Comparison of ENCODE assay signal across 13 cellular contexts in genomic region chr5:113123563-113123962, GRCh38.
DNase-seq lines count a peak whose midpoint lies in the region; ATAC-seq and TF ChIP-seq lines count a peak whose summit lies in the region.
"Had no signal": no experiment of that assay in that cellular context is flagged by ENCODE, and none has a peak within 500 bp of the region (broad histone marks: within the 10 kb centered on the region; RNA-seq: fewer than 3 reads in every experiment).

No MANE protein-coding gene starts in this region.

- no peaks in the 10 kb centered on the region for H3K27me3 Mint-ChIP-seq in mesothelial cell of epicardium (ENCODE audit: low read depth)
- peaks cover 16% of the 10 kb centered on the region in 2 donors for H3K27me3 Mint-ChIP-seq in stimulated activated naive B cell treated with anti-CD40 and anti-IgM and Interleukin-4, amounts not matched to agents 10 μg/mL and 1 μg/mL and 100 μg/mL, for 72 hours
- H3K27me3 Mint-ChIP-seq: activated naive CD8-positive, alpha-beta T cell had no signal

- H3K27ac Mint-ChIP-seq in mesothelial cell of epicardium, result peak overlapping the region; percentile 20
- no peak overlapping the region for H3K27ac Mint-ChIP-seq in stimulated activated naive B cell treated with anti-CD40 and anti-IgM and Interleukin-4, amounts not matched to agents 10 μg/mL and 1 μg/mL and 100 μg/mL, for 72 hours
- H3K27ac Mint-ChIP-seq: activated naive CD8-positive, alpha-beta T cell; naive B cell had no signal

- peaks cover 34% of the 10 kb centered on the region for H3K4me1 Mint-ChIP-seq in mesothelial cell of epicardium
- no peaks in the 10 kb centered on the region for H3K4me1 Mint-ChIP-seq in stimulated activated naive B cell treated with anti-CD40 and anti-IgM and Interleukin-4, amounts not matched to agents 10 μg/mL and 1 μg/mL and 100 μg/mL, for 72 hours
- H3K4me1 Mint-ChIP-seq: naive B cell had no signal

- ATAC-seq in stimulated activated naive B cell treated with anti-CD40 and anti-IgM and Interleukin-4, amounts not matched to agents 10 μg/mL and 1 μg/mL and 100 μg/mL, for 72 hours (replicated peaks), result no peak
- ATAC-seq: upper lobe of right lung had no signal

- H3K36me3 Mint-ChIP-seq in mesothelial cell of epicardium, result peaks cover 6% of the 10 kb centered on the region
- H3K36me3 Mint-ChIP-seq in stimulated activated naive B cell treated with anti-CD40 and anti-IgM and Interleukin-4, amounts not matched to agents 10 μg/mL and 1 μg/mL and 100 μg/mL, for 72 hours, result no peaks in the 10 kb centered on the region
- H3K36me3 Mint-ChIP-seq: naive B cell had no signal

- TF ChIP-seq CTCF in LNCaP clone FGC (IDR thresholded peaks at IDR 0.05; ENCODE audit: control insufficient read depth, extremely low read depth, insufficient read depth), result peak; percentile 25; the same call in 1 of the 2 replicates
- TF ChIP-seq CTCF in cardiac fibroblast (IDR thresholded peaks at IDR 0.05; ENCODE audit: low read depth, low read length), result peak; percentile 5
- TF ChIP-seq CTCF in mesothelial cell of epicardium (IDR thresholded peaks at IDR 0.05; ENCODE audit: unreplicated experiment), result no peak
- TF ChIP-seq CTCF in GM10266 (IDR thresholded peaks at IDR 0.05; ENCODE audit: control insufficient read depth, insufficient read depth, low read depth, missing control alignments), result no peak

- DNase-seq in DMS53 (lab: John Stamatoyannopoulos, UW), result peak; percentile 28
- no peak for DNase-seq in DMS53 treated with DMSO at 0.1 percent for 48 hours (lab: John Stamatoyannopoulos, UW; ENCODE audit: unreplicated experiment)
- DNase-seq in LNCaP clone FGC (ENCODE audit: low read depth), result no peak
- DNase-seq in cardiac fibroblast (ENCODE audit: low read depth in 2 of 2), result peak in 1 of 2 donors; percentile 6
- no peak for DNase-seq in mesothelial cell of epicardium (ENCODE audit: low spot score in 2 of 2, unreplicated experiment in 2 of 2)
- DNase-seq in GM10266 (ENCODE audit: extremely low spot score), result no peak
- no peak for DNase-seq in stimulated activated naive B cell treated with anti-CD40 and anti-IgM and Interleukin-4, amounts not matched to agents 10 μg/mL and 1 μg/mL and 100 μg/mL, for 72 hours
- DNase-seq in NCI-H1105 treated with DMSO at 0.1 percent for 48 hours (lab: John Stamatoyannopoulos, UW), result no peak
- DNase-seq: activated CD4-positive, CD25-positive, alpha-beta regulatory T cell; GOT3; naive B cell; upper lobe of right lung had no signal

- H3K4me3 ChIP-seq in LNCaP clone FGC (ENCODE audit: low read depth, low read length) (no peak overlapping the region), cardiac fibroblast (replicated peaks in 1 of 2; ENCODE audit: low read depth in 2 of 2, low read length in 2 of 2) (no peak overlapping the region)
- H3K4me3 ChIP-seq: upper lobe of right lung had no signal

- H3K4me3 Mint-ChIP-seq in mesothelial cell of epicardium, result no peak overlapping the region
- no peak overlapping the region for H3K4me3 Mint-ChIP-seq in stimulated activated naive B cell treated with anti-CD40 and anti-IgM and Interleukin-4, amounts not matched to agents 10 μg/mL and 1 μg/mL and 100 μg/mL, for 72 hours
- H3K4me3 Mint-ChIP-seq: activated naive CD8-positive, alpha-beta T cell had no signal

- peaks cover 11% of the 10 kb centered on the region for H3K9me3 Mint-ChIP-seq in mesothelial cell of epicardium
- H3K9me3 Mint-ChIP-seq in stimulated activated naive B cell treated with anti-CD40 and anti-IgM and Interleukin-4, amounts not matched to agents 10 μg/mL and 1 μg/mL and 100 μg/mL, for 72 hours, result peaks cover 0 to 7% of the 10 kb centered on the region in 2 donors

Comparison
In these comparisons a context has a peak if more than half of its experiments do, and no peak if none do; other contexts are left out.
1. CTCF ChIP-seq: peak in LNCaP clone FGC (single experiment) and cardiac fibroblast (single experiment); none in mesothelial cell of epicardium (single experiment) and GM10266 (single experiment).